Comparison of ENCODE assay signal across 8 cellular contexts in genomic region chr15:39579487-39580116, GRCh38. TPM values are rescaled to one million over a fixed set of nuclear protein-coding genes. Genes with fewer than 3 reads are reported as not detected.
A peak's percentile ranks its signal among the peaks of the same experiment; 100 is the strongest.
DNase-seq lines count a peak whose midpoint lies in the region; ATAC-seq and TF ChIP-seq lines count a peak whose summit lies in the region.

No MANE protein-coding gene starts in this region.

- TF ChIP-seq CTCF in foreskin keratinocyte (conservative IDR thresholded peaks at IDR 0.05) (no peak), neural crest cell (conservative IDR thresholded peaks at IDR 0.05) (no peak)

- no peaks in the 10 kb centered on the region for H3K27me3 ChIP-seq in foreskin keratinocyte

- no peaks in the 10 kb centered on the region for H3K9me3 Mint-ChIP-seq in activated CD4-positive, alpha-beta T cell treated with anti-CD3 and anti-CD28 coated beads, Interleukin-2, amount 10 ng/mL, durations not matched to agents 7 days and 5 days
- peaks cover 4% of the 10 kb centered on the region for H3K9me3 Mint-ChIP-seq in neural crest cell

- H3K4me1 ChIP-seq in foreskin keratinocyte = peaks cover 11% of the 10 kb centered on the region

- ATAC-seq in foreskin keratinocyte = peak; percentile 39
- no peak for ATAC-seq in GM18870 (IDR thresholded peaks at IDR 0.05; ENCODE audit: unreplicated experiment)

- CTCF ChIA-PET in activated CD4-positive, alpha-beta T cell treated with anti-CD3 and anti-CD28 coated beads, Interleukin-2, amount 10 ng/mL, durations not matched to agents 7 days and 5 days (lab: Charles Lee) = interaction anchor here (0.7 to 1.8 kb wide), 16 partner anchors 9 to 875 kb away, joined by 3 to 12 read pairs (median 3); no protein-coding TSS in a partner anchor

- H3K4me3 Mint-ChIP-seq in activated CD4-positive, alpha-beta T cell treated with anti-CD3 and anti-CD28 coated beads, Interleukin-2, amount 10 ng/mL, durations not matched to agents 7 days and 5 days = peak overlapping the region; percentile 28
- peak overlapping the region; percentile 84 for H3K4me3 Mint-ChIP-seq in neural crest cell

- no peak overlapping the region for H3K27ac Mint-ChIP-seq in activated CD4-positive, alpha-beta T cell treated with anti-CD3 and anti-CD28 coated beads, Interleukin-2, amount 10 ng/mL, durations not matched to agents 7 days and 5 days
- no peak overlapping the region for H3K27ac Mint-ChIP-seq in neural crest cell (ENCODE audit: unreplicated experiment)

- POLR2A ChIA-PET in activated CD4-positive, alpha-beta T cell treated with anti-CD3 and anti-CD28 coated beads, Interleukin-2, amount 10 ng/mL, durations not matched to agents 7 days and 5 days (lab: Charles Lee) = no interaction called here

- peaks cover 65% of the 10 kb centered on the region for H3K27me3 Mint-ChIP-seq in activated CD4-positive, alpha-beta T cell treated with anti-CD3 and anti-CD28 coated beads, Interleukin-2, amount 10 ng/mL, durations not matched to agents 7 days and 5 days
- peaks cover 25% of the 10 kb centered on the region for H3K27me3 Mint-ChIP-seq in neural crest cell (ENCODE audit: low read depth)

- peaks cover 3% of the 10 kb centered on the region for H3K36me3 Mint-ChIP-seq in activated CD4-positive, alpha-beta T cell treated with anti-CD3 and anti-CD28 coated beads, Interleukin-2, amount 10 ng/mL, durations not matched to agents 7 days and 5 days (ENCODE audit: low read depth)
- H3K36me3 Mint-ChIP-seq in neural crest cell (ENCODE audit: low read depth) = peaks cover 5% of the 10 kb centered on the region

- H3K27ac ChIP-seq in foreskin keratinocyte = peak overlapping the region; percentile 78

- no peak for DNase-seq in activated CD4-positive, alpha-beta T cell treated with anti-CD3 and anti-CD28 coated beads, Interleukin-2, amount 10 ng/mL, durations not matched to agents 7 days and 5 days
- DNase-seq in activated CD4-positive, alpha-beta T cell treated with anti-CD3 and anti-CD28 coated beads, Interleukin-2, amount 50 U/mL, for 1 hour = no peak
- peak; percentile 50 for DNase-seq in T1000 (lab: John Stamatoyannopoulos, UW)
- peak; percentile 94 to 97 for DNase-seq in foreskin keratinocyte
- peak; percentile 21 for DNase-seq in neural crest cell (ENCODE audit: low read depth, low spot score)
- no peak for DNase-seq in stimulated activated CD4-positive, alpha-beta T cell treated with anti-CD3 and anti-CD28 coated beads, Interleukin-2, amount 100 ng/mL, for 48 hours
- no peak for DNase-seq in activated effector memory CD4-positive, alpha-beta T cell treated with Interleukin-2 at 50 U/mL for 16 hours

- H3K4me1 Mint-ChIP-seq in activated CD4-positive, alpha-beta T cell treated with anti-CD3 and anti-CD28 coated beads, Interleukin-2, amount 10 ng/mL, durations not matched to agents 7 days and 5 days = peaks cover 17% of the 10 kb centered on the region
- peaks cover 29% of the 10 kb centered on the region for H3K4me1 Mint-ChIP-seq in neural crest cell

RNA-seq across cellular contexts. Expression of gene THBS1, which starts 1.3 kb away (rescaled TPM):
- 1 to 10 TPM in 1 of 2 experiments, under 1 TPM in 1; 0.40 to 1.1 TPM for total RNA-seq in activated CD4-positive, alpha-beta T cell treated with anti-CD3 and anti-CD28 coated beads, Interleukin-2, amount 10 ng/mL, durations not matched to agents 7 days and 5 days
- total RNA-seq in foreskin keratinocyte = 2,996 and 3,493 TPM in 2 replicates
- 253 and 366 TPM in 2 replicates for polyA plus RNA-seq in foreskin keratinocyte
- 17.3 and 20.7 TPM in 2 replicates for total RNA-seq in neural crest cell

Comparison
In these comparisons a context has a peak if more than half of its experiments do, and no peak if none do; other contexts are left out.
1. DNase-seq: peak in T1000 (single experiment), foreskin keratinocyte (2 of 2) and neural crest cell (single experiment); none in activated CD4-positive, alpha-beta T cell treated with anti-CD3 and anti-CD28 coated beads, Interleukin-2, amount 10 ng/mL, durations not matched to agents 7 days and 5 days (single experiment), activated CD4-positive, alpha-beta T cell treated with anti-CD3 and anti-CD28 coated beads, Interleukin-2, amount 50 U/mL, for 1 hour (single experiment), stimulated activated CD4-positive, alpha-beta T cell treated with anti-CD3 and anti-CD28 coated beads, Interleukin-2, amount 100 ng/mL, for 48 hours (0 of 2) and activated effector memory CD4-positive, alpha-beta T cell treated with Interleukin-2 at 50 U/mL for 16 hours (single experiment).
2. RNA of gene THBS1, which starts 1.3 kb away (total RNA-seq): 2,996 to 3,493 TPM in foreskin keratinocyte; 17.3 to 20.7 TPM in neural crest cell and 0.40 to 1.1 TPM in activated CD4-positive, alpha-beta T cell treated with anti-CD3 and anti-CD28 coated beads, Interleukin-2, amount 10 ng/mL, durations not matched to agents 7 days and 5 days; every median in the first group is over 100 times any median in the second.